Comparison of ENCODE assay signal across 8 cellular contexts in genomic region chr10:24953350-24954074, GRCh38. TPM values are rescaled to one million over a fixed set of nuclear protein-coding genes. Genes with fewer than 3 reads are reported as not detected.
DNase-seq lines count a peak whose midpoint lies in the region; ATAC-seq and TF ChIP-seq lines count a peak whose summit lies in the region.

No MANE protein-coding gene starts in this region.

- no peak for TF ChIP-seq POLR2A in GM18505 (IDR thresholded peaks at IDR 0.05; ENCODE audit: borderline replicate concordance, extremely low read depth, insufficient read depth, insufficient read length)

- TF ChIP-seq CTCF in WI38 (IDR thresholded peaks at IDR 0.05; ENCODE audit: low read depth, low read length) (no peak), foreskin fibroblast (IDR thresholded peaks at IDR 0.05; ENCODE audit: low read depth, low read length) (no peak)

- H3K4me3 ChIP-seq in WI38 (ENCODE audit: low read depth, low read length) = peak overlapping the region; percentile 55
- peak overlapping the region; percentile 50 to 59 for H3K4me3 ChIP-seq in foreskin fibroblast (ENCODE audit: low read depth in 1 of 2, low read length in 2 of 2)
- H3K4me3 ChIP-seq in MG63 = no peak overlapping the region

- ATAC-seq in sciatic nerve = peak; percentile 8
- no peak for ATAC-seq in GM18519 (IDR thresholded peaks at IDR 0.05; ENCODE audit: low FRiP score, unreplicated experiment)
- ATAC-seq in GM19397 (IDR thresholded peaks at IDR 0.05; ENCODE audit: unreplicated experiment) = no peak
- no peak for ATAC-seq in GM18505 (IDR thresholded peaks at IDR 0.05; ENCODE audit: unreplicated experiment)

- intact Hi-C loops in sciatic nerve (cut with DNase I) = no loop called here

- no peaks in the 10 kb centered on the region for H3K9me3 ChIP-seq in MG63

- peak; percentile 42 for DNase-seq in G401 (ENCODE audit: low spot score)
- peak; percentile 68 to 87 for DNase-seq in foreskin fibroblast
- no peak for DNase-seq in sciatic nerve (ENCODE audit: low spot score)
- DNase-seq in MG63 = no peak

- H3K36me3 ChIP-seq in MG63 = no peaks in the 10 kb centered on the region

- H3K27me3 ChIP-seq in MG63 = no peaks in the 10 kb centered on the region

- in situ Hi-C loops in G401 (cut with HindIII; ENCODE audit: low sequenced_read_pairs) = no loop called here

RNA-seq across cellular contexts. Expression of gene PRTFDC1, which starts 1.1 kb away (rescaled TPM):
- total RNA-seq in G401 (2014; rRNA removed; shearing (Covaris generic)) = 32.6 and 46.6 TPM in 2 replicates
- 4.7 TPM for total RNA-seq in sciatic nerve
- total RNA-seq in MG63 (2014; rRNA removed; shearing (Covaris generic); ENCODE audit: low replicate concordance) = 0.20 and 0.49 TPM in 2 replicates

Comparison
In these comparisons a context has a peak if more than half of its experiments do, and no peak if none do; other contexts are left out.
1. DNase-seq: peak in G401 (single experiment) and foreskin fibroblast (2 of 2); none in sciatic nerve (single experiment) and MG63 (single experiment).